12 cellular contexts compared by ENCODE assay signal in genomic region chr15:75170711-75171341, GRCh38. TPM values are rescaled to one million over a fixed set of nuclear protein-coding genes. Genes with fewer than 3 reads are reported as not detected.
A peak's percentile ranks its signal among the peaks of the same experiment; 100 is the strongest.
DNase-seq lines count a peak whose midpoint lies in the region; ATAC-seq and TF ChIP-seq lines count a peak whose summit lies in the region.
"Had no signal": no experiment of that assay in that cellular context is flagged by ENCODE, and none has a peak within 500 bp of the region (broad histone marks: within the 10 kb centered on the region; RNA-seq: fewer than 3 reads in every experiment).

No MANE protein-coding gene starts in this region.

- H3K27ac ChIP-seq in PC-3 (ENCODE audit: low read length) (peak overlapping the region; percentile 95), epithelial cell of prostate (peak overlapping the region; percentile 84), Karpas-422 (ENCODE audit: low read length) (no peak overlapping the region)
- H3K27ac ChIP-seq: dorsolateral prefrontal cortex, testis had no signal

- H3K4me3 ChIP-seq in PC-3 (ENCODE audit: low read length): peak overlapping the region; percentile 27; the same call in 1 of the 2 replicates
- H3K4me3 ChIP-seq in Karpas-422 (ENCODE audit: low read length): no peak overlapping the region
- no peak overlapping the region for H3K4me3 ChIP-seq in BE2C (ENCODE audit: low read depth, low read length)
- H3K4me3 ChIP-seq: dorsolateral prefrontal cortex, testis had no signal

- peaks cover 10% of the 10 kb centered on the region for H3K27me3 Mint-ChIP-seq in activated CD4-positive, alpha-beta memory T cell treated with anti-CD3 and anti-CD28 coated beads, Interleukin-2, amount 10 ng/mL, durations not matched to agents 7 days and 5 days
- H3K27me3 Mint-ChIP-seq in activated CD4-positive, alpha-beta memory T cell treated with anti-CD3 and anti-CD28 coated beads for 36 hours: no peaks in the 10 kb centered on the region

- POLR2A ChIA-PET in activated CD4-positive, alpha-beta memory T cell treated with anti-CD3 and anti-CD28 coated beads, Interleukin-2, amount 10 ng/mL, durations not matched to agents 7 days and 5 days (lab: Charles Lee): interaction anchor here (0.7 to 2.4 kb wide), 12 partner anchors 10 to 392 kb away, joined by 3 to 16 read pairs (median 4); no protein-coding TSS in a partner anchor
- POLR2A ChIA-PET in activated CD4-positive, alpha-beta memory T cell treated with anti-CD3 and anti-CD28 coated beads for 36 hours (lab: Charles Lee): no interaction called here
- POLR2A ChIA-PET in PC-3 (lab: Charles Lee; ENCODE audit: unreplicated experiment): interaction anchor here (0.7 kb wide), 1 partner anchor 26 kb away, joined by 4 read pairs; no protein-coding TSS in a partner anchor

- H3K9me2 ChIP-seq in PC-3 (replicated peaks; ENCODE audit: low read length) (no peaks in the 10 kb centered on the region), Karpas-422 (replicated peaks; ENCODE audit: insufficient read depth, low read length) (no peaks in the 10 kb centered on the region)

- intact Hi-C loops in activated CD4-positive, alpha-beta memory T cell treated with anti-CD3 and anti-CD28 coated beads for 36 hours (cut with micrococcal nuclease): no loop called here
- intact Hi-C loops in PC-3 (cut with micrococcal nuclease): loop anchor here (2.0 kb wide), 2 partner anchors 30 to 48 kb away; partner anchors contain the start of gene C15orf39

- H3K4me3 Mint-ChIP-seq in activated CD4-positive, alpha-beta memory T cell treated with anti-CD3 and anti-CD28 coated beads, Interleukin-2, amount 10 ng/mL, durations not matched to agents 7 days and 5 days: no peak overlapping the region
- no peak overlapping the region for H3K4me3 Mint-ChIP-seq in activated CD4-positive, alpha-beta memory T cell treated with anti-CD3 and anti-CD28 coated beads for 36 hours

- peaks cover 60% of the 10 kb centered on the region for H3K4me1 ChIP-seq in PC-3 (ENCODE audit: insufficient read depth, low read length)
- H3K4me1 ChIP-seq in Karpas-422 (ENCODE audit: low read length): no peaks in the 10 kb centered on the region
- no peaks in the 10 kb centered on the region for H3K4me1 ChIP-seq in BE2C
- H3K4me1 ChIP-seq: testis had no signal

- peak overlapping the region; percentile 68 for H3K9ac ChIP-seq in PC-3 (ENCODE audit: low read length)
- H3K9ac ChIP-seq in Karpas-422 (ENCODE audit: low read length): no peak overlapping the region

- TF ChIP-seq CTCF in PC-3 (conservative IDR thresholded peaks at IDR 0.05; ENCODE audit: low read depth, low read length): no peak
- TF ChIP-seq CTCF in BE2C (IDR thresholded peaks at IDR 0.05; ENCODE audit: low read depth, low read length): no peak

- H3F3A ChIP-seq in PC-3 (ENCODE audit: low read length, unreplicated experiment): peaks cover 4% of the 10 kb centered on the region

- peaks cover 21% of the 10 kb centered on the region for H3K9me3 Mint-ChIP-seq in activated CD4-positive, alpha-beta memory T cell treated with anti-CD3 and anti-CD28 coated beads, Interleukin-2, amount 10 ng/mL, durations not matched to agents 7 days and 5 days
- H3K9me3 Mint-ChIP-seq in activated CD4-positive, alpha-beta memory T cell treated with anti-CD3 and anti-CD28 coated beads for 36 hours: no peaks in the 10 kb centered on the region

- CTCF ChIA-PET in activated CD4-positive, alpha-beta memory T cell treated with anti-CD3 and anti-CD28 coated beads, Interleukin-2, amount 10 ng/mL, durations not matched to agents 7 days and 5 days (lab: Charles Lee): interaction anchor here (1.0 kb wide), 1 partner anchor 128 kb away, joined by 3 read pairs; no protein-coding TSS in a partner anchor
- CTCF ChIA-PET in activated CD4-positive, alpha-beta memory T cell treated with anti-CD3 and anti-CD28 coated beads for 36 hours (lab: Charles Lee): no interaction called here
- CTCF ChIA-PET in PC-3 (lab: Charles Lee): no interaction called here

- H2AFZ ChIP-seq in PC-3 (ENCODE audit: low read length): no peak overlapping the region
- H2AFZ ChIP-seq in Karpas-422 (ENCODE audit: low read length): no peak overlapping the region

- H3K9me3 ChIP-seq in PC-3 (ENCODE audit: low read length) (no peaks in the 10 kb centered on the region), Karpas-422 (ENCODE audit: low read length) (no peaks in the 10 kb centered on the region), BE2C (peaks cover 4% of the 10 kb centered on the region; the same call in 1 of the 2 replicates)
- H3K9me3 ChIP-seq: testis had no signal

- H4K20me1 ChIP-seq in PC-3 (ENCODE audit: low read length): no peaks in the 10 kb centered on the region
- H4K20me1 ChIP-seq in Karpas-422 (ENCODE audit: insufficient read depth, low read depth, low read length): no peaks in the 10 kb centered on the region

- H3K36me3 ChIP-seq in PC-3 (ENCODE audit: low read depth, low read length) (no peaks in the 10 kb centered on the region), Karpas-422 (ENCODE audit: insufficient read depth, low read length) (no peaks in the 10 kb centered on the region), BE2C (no peaks in the 10 kb centered on the region)

- H3K4me1 Mint-ChIP-seq in activated CD4-positive, alpha-beta memory T cell treated with anti-CD3 and anti-CD28 coated beads, Interleukin-2, amount 10 ng/mL, durations not matched to agents 7 days and 5 days: peaks cover 60% of the 10 kb centered on the region
- H3K4me1 Mint-ChIP-seq in activated CD4-positive, alpha-beta memory T cell treated with anti-CD3 and anti-CD28 coated beads for 36 hours (ENCODE audit: low read depth): peaks cover 17% of the 10 kb centered on the region

- H3K4me2 ChIP-seq in PC-3 (ENCODE audit: low read length): peak overlapping the region; percentile 68
- no peak overlapping the region for H3K4me2 ChIP-seq in Karpas-422 (ENCODE audit: low read depth, low read length, poor library complexity, severe bottlenecking)

- BruUV-seq in PC-3 (replicated peaks; lab: Mats Ljungman, UMichigan): no TSS peak

- H3K79me2 ChIP-seq in PC-3 (ENCODE audit: low read length): no peaks in the 10 kb centered on the region
- H3K79me2 ChIP-seq in Karpas-422 (ENCODE audit: low read length): no peaks in the 10 kb centered on the region

- peak; percentile 34 for ATAC-seq in PC-3

- H3K36me3 Mint-ChIP-seq in activated CD4-positive, alpha-beta memory T cell treated with anti-CD3 and anti-CD28 coated beads, Interleukin-2, amount 10 ng/mL, durations not matched to agents 7 days and 5 days (ENCODE audit: low read depth): peaks cover 16% of the 10 kb centered on the region
- H3K36me3 Mint-ChIP-seq in activated CD4-positive, alpha-beta memory T cell treated with anti-CD3 and anti-CD28 coated beads for 36 hours: no peaks in the 10 kb centered on the region

- DNase-seq in activated CD4-positive, alpha-beta memory T cell treated with anti-CD3 and anti-CD28 coated beads, Interleukin-2, amount 10 ng/mL, durations not matched to agents 7 days and 5 days: no peak
- DNase-seq in activated CD4-positive, alpha-beta memory T cell treated with anti-CD3 and anti-CD28 coated beads for 36 hours: no peak
- DNase-seq in PC-3 (peak; percentile 83), epithelial cell of prostate (ENCODE audit: low read depth, low spot score) (no peak), renal cortical epithelial cell (ENCODE audit: low read depth) (peak; percentile 18), Karpas-422 (no peak), BE2C (no peak), SIG-M5 treated with dmso at 0.1 percent for 504 hours (lab: John Stamatoyannopoulos, UW; ENCODE audit: unreplicated experiment) (no peak)
- DNase-seq: NCI-H2029, posterior cingulate gyrus, testis had no signal

- peak overlapping the region; percentile 61 for H3K27ac Mint-ChIP-seq in activated CD4-positive, alpha-beta memory T cell treated with anti-CD3 and anti-CD28 coated beads, Interleukin-2, amount 10 ng/mL, durations not matched to agents 7 days and 5 days
- H3K27ac Mint-ChIP-seq in activated CD4-positive, alpha-beta memory T cell treated with anti-CD3 and anti-CD28 coated beads for 36 hours: no peak overlapping the region

- H3K27me3 ChIP-seq in PC-3 (ENCODE audit: low read length): no peaks in the 10 kb centered on the region
- H3K27me3 ChIP-seq in Karpas-422 (ENCODE audit: low read length): no peaks in the 10 kb centered on the region
- H3K27me3 ChIP-seq in BE2C: no peaks in the 10 kb centered on the region
- H3K27me3 ChIP-seq: dorsolateral prefrontal cortex, testis had no signal

RNA-seq across cellular contexts. Expression of gene C15orf39, which starts 30.9 kb away (rescaled TPM):
- 10 to 100 TPM; 65.0 to 69.2 TPM for total RNA-seq in activated CD4-positive, alpha-beta memory T cell treated with anti-CD3 and anti-CD28 coated beads, Interleukin-2, amount 10 ng/mL, durations not matched to agents 7 days and 5 days
- total RNA-seq in activated CD4-positive, alpha-beta memory T cell treated with anti-CD3 and anti-CD28 coated beads for 36 hours: 10 to 100 TPM; 14.1 to 14.2 TPM
- total RNA-seq in PC-3 (2014; rRNA removed) (23.8 and 31.0 TPM in 2 replicates), renal cortical epithelial cell (1.4 and 8.3 TPM in 2 replicates)
- 11.3 and 17.5 TPM in 2 replicates for total RNA-seq in Karpas-422 (2014; rRNA removed; shearing (Covaris generic); ENCODE audit: low replicate concordance)
- 59.8 TPM for polyA plus RNA-seq in BE2C (2012; ENCODE audit: insufficient read depth, insufficient read length, low read depth)

Comparison
In these comparisons a context has a peak if more than half of its experiments do, and no peak if none do; other contexts are left out.
1. DNase-seq: peak in PC-3 (single experiment) and renal cortical epithelial cell (single experiment); none in activated CD4-positive, alpha-beta memory T cell treated with anti-CD3 and anti-CD28 coated beads, Interleukin-2, amount 10 ng/mL, durations not matched to agents 7 days and 5 days (single experiment), activated CD4-positive, alpha-beta memory T cell treated with anti-CD3 and anti-CD28 coated beads for 36 hours (single experiment), epithelial cell of prostate (single experiment), Karpas-422 (single experiment), BE2C (single experiment) and SIG-M5 treated with dmso at 0.1 percent for 504 hours (single experiment).